34 cellular contexts compared by ENCODE assay signal in genomic region chr17:43464046-43464445, GRCh38.
"Had no signal": no experiment of that assay in that cellular context is flagged by ENCODE, and none has a peak within 500 bp of the region (broad histone marks: within the 10 kb centered on the region; RNA-seq: fewer than 3 reads in every experiment).

No MANE protein-coding gene starts in this region.

- H3K4me3 ChIP-seq: adrenal gland, body of pancreas, coronary artery, heart left ventricle had no signal

- H3K36me3 Mint-ChIP-seq: activated CD4-positive, alpha-beta memory T cell treated with anti-CD3 and anti-CD28 coated beads for 36 hours; activated CD8-positive, alpha-beta memory T cell treated with anti-CD3 and anti-CD28 coated beads, Interleukin-2, amount 10 ng/mL, durations not matched to agents 7 days and 5 days; activated naive CD4-positive, alpha-beta T cell treated with anti-CD3 and anti-CD28 coated beads, Interleukin-2, amount 50 U/mL, for 24 hours; activated naive CD8-positive, alpha-beta T cell treated with anti-CD3 and anti-CD28 coated beads for 36 hours had no signal

- H3K4me1 Mint-ChIP-seq: activated CD4-positive, alpha-beta T cell treated with anti-CD3 and anti-CD28 coated beads for 36 hours; activated CD8-positive, alpha-beta memory T cell treated with anti-CD3 and anti-CD28 coated beads, Interleukin-2, amount 10 ng/mL, durations not matched to agents 7 days and 5 days; activated naive CD4-positive, alpha-beta T cell treated with anti-CD3 and anti-CD28 coated beads, Interleukin-2, amount 50 U/mL, for 24 hours; activated naive CD8-positive, alpha-beta T cell treated with anti-CD3 and anti-CD28 coated beads for 36 hours; activated naive CD8-positive, alpha-beta T cell treated with anti-CD3 and anti-CD28 coated beads, Interleukin-2, amount 50 U/mL, for 24 hours; central memory CD8-positive, alpha-beta T cell had no signal

- ATAC-seq: activated CD4-positive, alpha-beta T cell treated with anti-CD3 and anti-CD28 coated beads for 36 hours; activated CD8-positive, alpha-beta memory T cell treated with anti-CD3 and anti-CD28 coated beads, Interleukin-2, amount 10 ng/mL, durations not matched to agents 7 days and 5 days; activated CD8-positive, alpha-beta T cell treated with anti-CD3 and anti-CD28 coated beads, Interleukin-2, amount 10 ng/mL, durations not matched to agents 7 days and 5 days; activated naive CD8-positive, alpha-beta T cell treated with anti-CD3 and anti-CD28 coated beads, Interleukin-2, amount 50 U/mL, for 24 hours; body of pancreas; effector memory CD8-positive, alpha-beta T cell; esophagus mucosa; heart left ventricle had no signal

- H3K4me1 ChIP-seq: body of pancreas had no signal

- H3K9me3 ChIP-seq: adrenal gland, body of pancreas, heart left ventricle had no signal

- H3K27ac ChIP-seq: adrenal gland, body of pancreas, coronary artery, heart left ventricle had no signal

- H3K4me3 Mint-ChIP-seq: activated CD4-positive, alpha-beta memory T cell treated with anti-CD3 and anti-CD28 coated beads for 36 hours; activated CD4-positive, alpha-beta T cell treated with anti-CD3 and anti-CD28 coated beads for 36 hours; activated CD4-positive, alpha-beta T cell treated with anti-CD3 and anti-CD28 coated beads, Interleukin-2, amount 10 ng/mL, durations not matched to agents 24 days and 14 days; activated CD8-positive, alpha-beta memory T cell treated with anti-CD3 and anti-CD28 coated beads, Interleukin-2, amount 10 ng/mL, durations not matched to agents 7 days and 5 days; activated CD8-positive, alpha-beta T cell treated with anti-CD3 and anti-CD28 coated beads, Interleukin-2, amount 10 ng/mL, durations not matched to agents 7 days and 5 days; activated naive CD4-positive, alpha-beta T cell treated with anti-CD3 and anti-CD28 coated beads for 36 hours; activated naive CD4-positive, alpha-beta T cell treated with anti-CD3 and anti-CD28 coated beads, Interleukin-2, amount 50 U/mL, for 24 hours; activated naive CD8-positive, alpha-beta T cell treated with anti-CD3 and anti-CD28 coated beads for 36 hours; activated naive CD8-positive, alpha-beta T cell treated with anti-CD3 and anti-CD28 coated beads, Interleukin-2, amount 50 U/mL, for 24 hours; activated T-helper 1 cell treated with anti-CD3 and anti-CD28 coated beads, Interleukin-12 subunit alpha, Interleukin-12 subunit beta, Interleukin-2, Interleukin-4 antibody, amounts not matched to agents 30 ng/mL and 10 ng/mL and 1 ng/mL, durations not matched to agents 14 hours and 24 hours and 36 hours; central memory CD8-positive, alpha-beta T cell; effector memory CD8-positive, alpha-beta T cell had no signal

- H3K27me3 ChIP-seq: adrenal gland, body of pancreas, heart left ventricle had no signal

- FAIRE-seq: endometrium, endothelial cell of umbilical vein, frontal cortex had no signal

- H3K27ac Mint-ChIP-seq: activated CD4-positive, alpha-beta memory T cell treated with anti-CD3 and anti-CD28 coated beads for 36 hours; activated CD4-positive, alpha-beta T cell treated with anti-CD3 and anti-CD28 coated beads for 36 hours; activated CD4-positive, alpha-beta T cell treated with anti-CD3 and anti-CD28 coated beads, Interleukin-2, amount 10 ng/mL, durations not matched to agents 24 days and 14 days; activated CD8-positive, alpha-beta memory T cell treated with anti-CD3 and anti-CD28 coated beads, Interleukin-2, amount 10 ng/mL, durations not matched to agents 7 days and 5 days; activated CD8-positive, alpha-beta T cell treated with anti-CD3 and anti-CD28 coated beads, Interleukin-2, amount 10 ng/mL, durations not matched to agents 7 days and 5 days; activated naive CD4-positive, alpha-beta T cell treated with anti-CD3 and anti-CD28 coated beads for 36 hours; activated naive CD4-positive, alpha-beta T cell treated with anti-CD3 and anti-CD28 coated beads, Interleukin-2, amount 50 U/mL, for 24 hours; activated naive CD8-positive, alpha-beta T cell treated with anti-CD3 and anti-CD28 coated beads for 36 hours; activated naive CD8-positive, alpha-beta T cell treated with anti-CD3 and anti-CD28 coated beads, Interleukin-2, amount 50 U/mL, for 24 hours; activated T-helper 1 cell treated with anti-CD3 and anti-CD28 coated beads, Interleukin-12 subunit alpha, Interleukin-12 subunit beta, Interleukin-2, Interleukin-4 antibody, amounts not matched to agents 30 ng/mL and 10 ng/mL and 1 ng/mL, durations not matched to agents 14 hours and 24 hours and 36 hours; activated T-helper 2 cell treated with anti-CD3 and anti-CD28 coated beads, Interferon-gamma antibody, Interleukin-2, Interleukin-4, amounts not matched to agents 10 μg/mL and 5 μg/mL and 100 μg/mL, durations not matched to agents 14 hours and 24 hours and 36 hours; effector memory CD8-positive, alpha-beta T cell had no signal

- H3K27me3 Mint-ChIP-seq: activated naive CD8-positive, alpha-beta T cell treated with anti-CD3 and anti-CD28 coated beads for 36 hours had no signal

- H3K9me3 Mint-ChIP-seq: activated CD4-positive, alpha-beta memory T cell treated with anti-CD3 and anti-CD28 coated beads for 36 hours; activated CD4-positive, alpha-beta T cell treated with anti-CD3 and anti-CD28 coated beads, Interleukin-2, amount 10 ng/mL, durations not matched to agents 24 days and 14 days; activated naive CD4-positive, alpha-beta T cell treated with anti-CD3 and anti-CD28 coated beads for 36 hours; activated naive CD4-positive, alpha-beta T cell treated with anti-CD3 and anti-CD28 coated beads, Interleukin-2, amount 50 U/mL, for 24 hours; activated naive CD8-positive, alpha-beta T cell treated with anti-CD3 and anti-CD28 coated beads for 36 hours; activated naive CD8-positive, alpha-beta T cell treated with anti-CD3 and anti-CD28 coated beads, Interleukin-2, amount 50 U/mL, for 24 hours; activated T-helper 1 cell treated with anti-CD3 and anti-CD28 coated beads, Interleukin-12 subunit alpha, Interleukin-12 subunit beta, Interleukin-2, Interleukin-4 antibody, amounts not matched to agents 30 ng/mL and 10 ng/mL and 1 ng/mL, durations not matched to agents 14 hours and 24 hours and 36 hours; activated T-helper 2 cell treated with anti-CD3 and anti-CD28 coated beads, Interferon-gamma antibody, Interleukin-2, Interleukin-4, amounts not matched to agents 10 μg/mL and 5 μg/mL and 100 μg/mL, durations not matched to agents 14 hours and 24 hours and 36 hours; central memory CD8-positive, alpha-beta T cell; effector memory CD8-positive, alpha-beta T cell had no signal

- DNase-seq: activated CD4-positive, alpha-beta memory T cell treated with anti-CD3 and anti-CD28 coated beads for 36 hours; activated CD4-positive, alpha-beta T cell treated with anti-CD3 and anti-CD28 coated beads for 36 hours; activated CD4-positive, alpha-beta T cell treated with anti-CD3 and anti-CD28 coated beads, Interleukin-2, amount 10 ng/mL, durations not matched to agents 24 days and 14 days; activated CD4-positive, CD25-positive, alpha-beta regulatory T cell; activated CD4-positive, CD25-positive, alpha-beta regulatory T cell treated with anti-CD3 and anti-CD28 coated beads, Interleukin-2, amount 50 U/mL, for 72 hours; activated CD8-positive, alpha-beta memory T cell treated with anti-CD3 and anti-CD28 coated beads, Interleukin-2, amount 10 ng/mL, durations not matched to agents 7 days and 5 days; activated CD8-positive, alpha-beta memory T cell treated with anti-CD3 and anti-CD28 coated beads, Interleukin-2, amount 50 U/mL, for 4 hours; activated CD8-positive, alpha-beta T cell treated with anti-CD3 and anti-CD28 coated beads, Interleukin-2, amount 10 ng/mL, durations not matched to agents 7 days and 5 days; activated effector memory CD4-positive, alpha-beta T cell treated with anti-CD3 and anti-CD28 coated beads, Interleukin-2, amount 50 U/mL, for 16 hours; activated naive CD4-positive, alpha-beta T cell treated with anti-CD3 and anti-CD28 coated beads for 36 hours; activated naive CD8-positive, alpha-beta T cell treated with anti-CD3 and anti-CD28 coated beads for 36 hours; activated naive CD8-positive, alpha-beta T cell treated with anti-CD3 and anti-CD28 coated beads, Interleukin-2, amount 50 U/mL, for 24 hours; activated T-cell treated with anti-CD3 and anti-CD28 coated beads, Interleukin-2, amount 50 U/mL, for 1 hour; activated T-cell treated with anti-CD3 and anti-CD28 coated beads, Interleukin-2, amount 50 U/mL, for 48 hours; adrenal gland; amygdala; aorta; body of pancreas; dermis blood vessel endothelial cell; effector CD4-positive, alpha-beta T cell; effector memory CD8-positive, alpha-beta T cell; foreskin fibroblast; glutamatergic neuron; heart left ventricle; T-helper 2 cell had no signal

- H3K36me3 ChIP-seq: adrenal gland, heart left ventricle had no signal
